ENCODE assay signal across 1 cellular context in genomic region chr21:34839070-34839820, GRCh38.
TF ChIP-seq lines count a peak whose summit lies in the region.

No MANE protein-coding gene starts in this region.

TF ChIP-seq in HepG2, 621 proteins besides CTCF, POLR2A, EP300 and RAD21 (continued from another document):
- TF ChIP-seq RERE (CRISPR knock-in tag; IDR thresholded peaks at IDR 0.05; ENCODE audit: low read depth) (no peak), GABPA (IDR thresholded peaks at IDR 0.05; ENCODE audit: low read depth, low read length) (no peak), GABPA (CRISPR knock-in tag; IDR thresholded peaks at IDR 0.05; ENCODE audit: low read depth) (no peak), BRD4 (CRISPR knock-in tag; IDR thresholded peaks at IDR 0.05) (no peak), ZNF781 (CRISPR knock-in tag; IDR thresholded peaks at IDR 0.05; ENCODE audit: borderline replicate concordance, not compliant biosample characterization) (no peak), FOXA3 (CRISPR knock-in tag; IDR thresholded peaks at IDR 0.05) (no peak), ZSCAN12 (CRISPR knock-in tag; IDR thresholded peaks at IDR 0.05) (no peak), JUND (CRISPR knock-in tag; IDR thresholded peaks at IDR 0.05) (no peak), MAFG (CRISPR knock-in tag; IDR thresholded peaks at IDR 0.05) (no peak), ZNF468 (CRISPR knock-in tag; IDR thresholded peaks at IDR 0.05) (no peak), NR3C1 (CRISPR knock-in tag; IDR thresholded peaks at IDR 0.05) (no peak), ZNF34 (CRISPR knock-in tag; IDR thresholded peaks at IDR 0.05; ENCODE audit: borderline replicate concordance) (no peak), KDM5B (CRISPR knock-in tag; IDR thresholded peaks at IDR 0.05; ENCODE audit: borderline replicate concordance) (no peak), ZFP37 (CRISPR knock-in tag; IDR thresholded peaks at IDR 0.05; ENCODE audit: borderline replicate concordance) (no peak), NBN (conservative IDR thresholded peaks at IDR 0.05) (no peak)
